In the genomic region with DNA sequence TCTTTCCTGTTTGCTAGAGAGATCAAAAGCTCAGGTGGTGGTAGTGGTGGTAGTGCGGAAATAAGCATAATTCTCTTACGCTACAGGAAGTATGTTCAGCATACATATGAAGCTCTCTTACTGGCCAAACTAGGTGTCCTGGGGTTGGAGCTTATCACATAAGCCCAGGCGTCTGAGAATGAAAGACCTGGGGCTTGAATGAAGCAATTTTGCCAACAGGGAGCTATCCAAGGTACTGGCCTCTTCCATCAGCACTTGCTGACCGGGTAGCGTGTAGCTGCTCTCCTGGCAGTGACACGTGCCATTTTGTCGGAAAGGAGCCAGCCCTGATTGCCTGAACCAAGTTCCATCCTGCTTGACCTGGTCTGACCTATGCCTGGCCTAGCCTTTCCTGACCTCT, we compare ENCODE assay signal across 9 cellular contexts.
DNase-seq lines count a peak whose midpoint lies in the region; ATAC-seq and TF ChIP-seq lines count a peak whose summit lies in the region.
"Had no signal": no experiment of that assay in that cellular context is flagged by ENCODE, and none has a peak within 500 bp of the region (broad histone marks: within the 10 kb centered on the region; RNA-seq: fewer than 3 reads in every experiment).

No MANE protein-coding gene starts in this region.

- ATAC-seq in naive thymus-derived CD8-positive, alpha-beta T cell, result peak; percentile 42 to 95
- ATAC-seq in HG02623 (IDR thresholded peaks at IDR 0.05; ENCODE audit: unreplicated experiment) (no peak), HG02981 (IDR thresholded peaks at IDR 0.05; ENCODE audit: unreplicated experiment) (no peak), HG03571 (IDR thresholded peaks at IDR 0.05; ENCODE audit: unreplicated experiment) (no peak)

- no peak overlapping the region for H3K4me3 ChIP-seq in NB4 (ENCODE audit: low read depth, low read length)
- no peak overlapping the region for H3K4me3 ChIP-seq in choroid plexus epithelial cell (ENCODE audit: low read depth, low read length)
- H3K4me3 ChIP-seq: coronary artery had no signal

- peak overlapping the region in 2 of 10 donors; percentile 11 to 26 for H3K27ac Mint-ChIP-seq in naive thymus-derived CD8-positive, alpha-beta T cell

- peaks cover 0 to 7% (median 0%) of the 10 kb centered on the region in 9 donors for H3K9me3 Mint-ChIP-seq in naive thymus-derived CD8-positive, alpha-beta T cell

- peaks cover under 1 to 11% (median 9%) of the 10 kb centered on the region in 4 donors for H3K4me1 Mint-ChIP-seq in naive thymus-derived CD8-positive, alpha-beta T cell

- POLR2A ChIA-PET in GM10248 (lab: Yijun Ruan, JAX), result no interaction called here
- POLR2A ChIA-PET in naive thymus-derived CD8-positive, alpha-beta T cell (lab: Charles Lee), result no interaction called here

- TF ChIP-seq CTCF in GM10248 (IDR thresholded peaks at IDR 0.05; ENCODE audit: control extremely low read depth, extremely low read depth, low read depth, missing control alignments) (no peak), NB4 (IDR thresholded peaks at IDR 0.05; ENCODE audit: low read depth, low read length) (no peak), choroid plexus epithelial cell (conservative IDR thresholded peaks at IDR 0.05; ENCODE audit: low read depth, low read length) (no peak)

- peaks cover 1 to 8% (median 3%) of the 10 kb centered on the region in 5 donors for H3K27me3 Mint-ChIP-seq in naive thymus-derived CD8-positive, alpha-beta T cell

- peak overlapping the region in 8 of 10 donors; percentile 22 to 72 (median 47) for H3K4me3 Mint-ChIP-seq in naive thymus-derived CD8-positive, alpha-beta T cell

- CTCF ChIA-PET in GM10248 (lab: Yijun Ruan, JAX), result interaction anchor here (0.8 to 1.6 kb wide), 6 partner anchors 10 to 211 kb away, joined by 3 to 9 read pairs (median 3); a partner anchor contains a TSS

- DNase-seq in GM10248 (ENCODE audit: extremely low spot score), result peak; percentile 31
- DNase-seq in NB4 (ENCODE audit: low read depth), result peak; percentile 64
- peak; percentile 81 for DNase-seq in choroid plexus epithelial cell (ENCODE audit: low read depth)
- DNase-seq in naive thymus-derived CD8-positive, alpha-beta T cell, result peak in 8 of 10 donors; percentile 6 to 57 (median 14)
- no peak for DNase-seq in NCI-H2107 treated with DMSO at 0.1 percent for 48 hours (lab: John Stamatoyannopoulos, UW; ENCODE audit: unreplicated experiment)

- H3K36me3 Mint-ChIP-seq in naive thymus-derived CD8-positive, alpha-beta T cell, result peaks cover 0 to 6% (median 0%) of the 10 kb centered on the region in 3 donors

- TF ChIP-seq POLR2A in NB4 (IDR thresholded peaks at IDR 0.05; ENCODE audit: extremely low read depth, insufficient read length), result no peak

Comparison
In these comparisons a context has a peak if more than half of its experiments do, and no peak if none do; other contexts are left out.
1. ATAC-seq: peak in naive thymus-derived CD8-positive, alpha-beta T cell (2 of 2); none in HG02623 (single experiment), HG02981 (single experiment) and HG03571 (single experiment).